ENCODE assay signal across 14 cellular contexts in the genomic region with DNA sequence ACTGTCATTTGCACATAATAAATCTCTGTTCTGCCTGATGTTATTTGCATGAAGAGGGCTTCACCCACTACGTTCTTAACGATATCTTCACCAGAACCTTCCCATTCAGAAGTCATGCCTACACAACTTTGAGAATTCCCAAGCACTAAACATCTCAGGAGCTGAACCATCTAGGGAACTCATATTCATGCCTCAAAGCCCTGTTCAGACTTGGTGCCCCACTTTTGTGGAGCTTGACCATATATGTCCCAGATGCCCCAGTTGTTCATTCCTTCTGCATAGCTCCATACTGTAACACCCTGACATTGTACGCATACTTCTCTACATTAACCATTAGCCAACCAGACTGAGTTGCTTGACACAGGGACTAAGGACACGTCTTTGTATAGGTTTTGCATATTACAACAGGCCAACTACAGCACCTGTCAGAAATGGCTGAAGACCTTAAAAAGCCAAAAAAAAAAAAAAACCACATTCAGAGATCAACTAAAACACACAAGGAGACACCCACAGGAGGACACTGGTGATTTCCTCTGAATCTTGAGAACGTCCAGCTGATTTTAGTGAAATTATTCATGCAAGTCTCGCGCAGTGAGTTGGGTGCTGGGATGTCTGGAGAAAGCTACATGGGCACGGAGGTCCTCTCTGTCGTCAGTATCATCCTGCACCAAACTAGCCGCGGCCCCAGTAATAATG.
A peak's percentile ranks its signal among the peaks of the same experiment; 100 is the strongest.
DNase-seq lines count a peak whose midpoint lies in the region; ATAC-seq and TF ChIP-seq lines count a peak whose summit lies in the region.
"Had no signal": no experiment of that assay in that cellular context is flagged by ENCODE, and none has a peak within 500 bp of the region (broad histone marks: within the 10 kb centered on the region; RNA-seq: fewer than 3 reads in every experiment).

No MANE protein-coding gene starts in this region.

- H3K9me3 ChIP-seq in breast epithelium (no peaks in the 10 kb centered on the region), hepatocyte (ENCODE audit: low read depth) (no peaks in the 10 kb centered on the region)

- peaks cover 6 to 25% of the 10 kb centered on the region in 2 donors for H3K4me1 ChIP-seq in breast epithelium
- no peaks in the 10 kb centered on the region for H3K4me1 ChIP-seq in hepatocyte (ENCODE audit: insufficient read depth)

- TF ChIP-seq CTCF in breast epithelium (IDR thresholded peaks at IDR 0.05) (no peak), hepatocyte (IDR thresholded peaks at IDR 0.05; ENCODE audit: poor library complexity) (no peak)

- H4K20me1 ChIP-seq in hepatocyte (ENCODE audit: insufficient read depth, poor library complexity, severe bottlenecking): no peaks in the 10 kb centered on the region

- H3K27me3 ChIP-seq in breast epithelium: no peaks in the 10 kb centered on the region
- no peaks in the 10 kb centered on the region for H3K27me3 ChIP-seq in hepatocyte
- no peaks in the 10 kb centered on the region for H3K27me3 ChIP-seq in H7 (ENCODE audit: control insufficient read depth, insufficient read depth, low read length)
- H3K27me3 ChIP-seq: brain microvascular endothelial cell had no signal

- no peak for DNase-seq in T-helper 1 cell
- DNase-seq in NAMALWA (ENCODE audit: low spot score): peak; percentile 78
- no peak for DNase-seq in breast epithelium (ENCODE audit: low spot score in 2 of 2)
- DNase-seq in hepatocyte (ENCODE audit: low spot score): no peak
- no peak for DNase-seq in H7
- DNase-seq in putamen (ENCODE audit: low spot score): no peak
- DNase-seq: brain microvascular endothelial cell, NCI-H187 treated with DMSO at 0.1 percent for 48 hours, NCI-H774 had no signal

- H3K4me3 Mint-ChIP-seq in T-helper 1 cell treated with Interleukin-12 subunit alpha and Interleukin-12 subunit beta and Interleukin-4 antibody, amounts not matched to agents 30 μg/mL and 1 μg/mL, for 36 hours: peak overlapping the region; percentile 38
- H3K4me3 Mint-ChIP-seq in stimulated activated memory B cell treated with anti-CD40 and anti-IgM and Interleukin-4, amounts not matched to agents 10 μg/mL and 1 μg/mL and 100 μg/mL, for 72 hours: peak overlapping the region; percentile 62
- H3K4me3 Mint-ChIP-seq: nephron had no signal

- H3K27ac Mint-ChIP-seq in T-helper 1 cell treated with Interleukin-12 subunit alpha and Interleukin-12 subunit beta and Interleukin-4 antibody, amounts not matched to agents 30 μg/mL and 1 μg/mL, for 36 hours: peak overlapping the region; percentile 31
- peak overlapping the region; percentile 96 for H3K27ac Mint-ChIP-seq in stimulated activated memory B cell treated with anti-CD40 and anti-IgM and Interleukin-4, amounts not matched to agents 10 μg/mL and 1 μg/mL and 100 μg/mL, for 72 hours
- H3K27ac Mint-ChIP-seq: nephron had no signal

- H3K36me3 ChIP-seq in breast epithelium: no peaks in the 10 kb centered on the region
- H3K36me3 ChIP-seq in hepatocyte (replicated peaks; ENCODE audit: insufficient read depth, low read depth): no peaks in the 10 kb centered on the region
- H3K36me3 ChIP-seq in H7 (replicated peaks; ENCODE audit: control insufficient read depth, insufficient read depth, low read length): no peaks in the 10 kb centered on the region
- H3K36me3 ChIP-seq: brain microvascular endothelial cell had no signal

- H3K4me2 ChIP-seq in hepatocyte: no peak overlapping the region
- H3K4me2 ChIP-seq: KMS-11 had no signal

- intact Hi-C loops in breast epithelium (cut with DNase I; ENCODE audit: low total_unique reads): no loop called here

- peaks cover 2% of the 10 kb centered on the region for H3K9me2 ChIP-seq in hepatocyte (replicated peaks; ENCODE audit: insufficient read depth)

- 93% methylated on average over 11 of the region's 11 CpGs for WGBS in hepatocyte (ENCODE audit: low lambda C conversion rate, missing lambda C conversion rate)

- H3K79me2 ChIP-seq in hepatocyte: peaks cover 57% of the 10 kb centered on the region

- peaks cover 11% of the 10 kb centered on the region for H3K36me3 Mint-ChIP-seq in T-helper 1 cell treated with Interleukin-12 subunit alpha and Interleukin-12 subunit beta and Interleukin-4 antibody, amounts not matched to agents 30 μg/mL and 1 μg/mL, for 36 hours (ENCODE audit: low read depth)
- no peaks in the 10 kb centered on the region for H3K36me3 Mint-ChIP-seq in stimulated activated memory B cell treated with anti-CD40 and anti-IgM and Interleukin-4, amounts not matched to agents 10 μg/mL and 1 μg/mL and 100 μg/mL, for 72 hours

- H3K9me3 Mint-ChIP-seq in T-helper 1 cell treated with Interleukin-12 subunit alpha and Interleukin-12 subunit beta and Interleukin-4 antibody, amounts not matched to agents 30 μg/mL and 1 μg/mL, for 36 hours: no peaks in the 10 kb centered on the region
- no peaks in the 10 kb centered on the region for H3K9me3 Mint-ChIP-seq in stimulated activated memory B cell treated with anti-CD40 and anti-IgM and Interleukin-4, amounts not matched to agents 10 μg/mL and 1 μg/mL and 100 μg/mL, for 72 hours
- H3K9me3 Mint-ChIP-seq: nephron had no signal

- H3K4me3 ChIP-seq in breast epithelium: no peak overlapping the region
- H3K4me3 ChIP-seq in hepatocyte: no peak overlapping the region
- no peak overlapping the region for H3K4me3 ChIP-seq in H7 (ENCODE audit: insufficient read depth, low read depth, low read length)

- H2AFZ ChIP-seq in hepatocyte: no peak overlapping the region

- H3K27me3 Mint-ChIP-seq in T-helper 1 cell treated with Interleukin-12 subunit alpha and Interleukin-12 subunit beta and Interleukin-4 antibody, amounts not matched to agents 30 μg/mL and 1 μg/mL, for 36 hours (ENCODE audit: low read depth): peaks cover 13% of the 10 kb centered on the region
- no peaks in the 10 kb centered on the region for H3K27me3 Mint-ChIP-seq in stimulated activated memory B cell treated with anti-CD40 and anti-IgM and Interleukin-4, amounts not matched to agents 10 μg/mL and 1 μg/mL and 100 μg/mL, for 72 hours

- ATAC-seq in stimulated activated memory B cell treated with anti-CD40 and anti-IgM and Interleukin-4, amounts not matched to agents 10 μg/mL and 1 μg/mL and 100 μg/mL, for 72 hours: no peak
- ATAC-seq: sciatic nerve had no signal

- H3K4me1 Mint-ChIP-seq in T-helper 1 cell treated with Interleukin-12 subunit alpha and Interleukin-12 subunit beta and Interleukin-4 antibody, amounts not matched to agents 30 μg/mL and 1 μg/mL, for 36 hours (ENCODE audit: low read depth): peaks cover 59% of the 10 kb centered on the region
- H3K4me1 Mint-ChIP-seq in stimulated activated memory B cell treated with anti-CD40 and anti-IgM and Interleukin-4, amounts not matched to agents 10 μg/mL and 1 μg/mL and 100 μg/mL, for 72 hours: peaks cover 79% of the 10 kb centered on the region

- H3K27ac ChIP-seq in breast epithelium (peak overlapping the region; percentile 4 to 87), hepatocyte (no peak overlapping the region)
- H3K27ac ChIP-seq: brain microvascular endothelial cell, KMS-11 had no signal

- no peak for TF ChIP-seq POLR2A in breast epithelium (IDR thresholded peaks at IDR 0.05)
